In genomic region chr16:56984639-56985038, GRCh38 we compare ENCODE assay signal across 15 cellular contexts. TPM values are rescaled to one million over a fixed set of nuclear protein-coding genes. Genes with fewer than 3 reads are reported as not detected.
DNase-seq lines count a peak whose midpoint lies in the region; ATAC-seq, FAIRE-seq and TF ChIP-seq lines count a peak whose summit lies in the region.
"Had no signal": no experiment of that assay in that cellular context is flagged by ENCODE, and none has a peak within 500 bp of the region (broad histone marks: within the 10 kb centered on the region; RNA-seq: fewer than 3 reads in every experiment).

No MANE protein-coding gene starts in this region.

- ATAC-seq in stimulated activated effector memory CD8-positive, alpha-beta T cell treated with anti-CD3 and anti-CD28 coated beads, Interleukin-12 subunit alpha, Interleukin-12 subunit beta, amount 100 ng/mL, for 72 hours = no peak
- ATAC-seq in GM18858 (IDR thresholded peaks at IDR 0.05; ENCODE audit: unreplicated experiment) = no peak

- peak; percentile 67 for DNase-seq in activated effector memory CD4-positive, alpha-beta T cell treated with anti-CD3 and anti-CD28 coated beads, Interleukin-2, amount 50 U/mL, for 16 hours
- no peak for DNase-seq in activated effector memory CD4-positive, alpha-beta T cell treated with Interleukin-2 at 50 U/mL for 16 hours
- DNase-seq in LoVo (ENCODE audit: low spot score) (peak; percentile 32), colonic mucosa (no peak), urothelium cell line (ENCODE audit: low spot score) (no peak), HT-29 (ENCODE audit: low spot score) (no peak)
- DNase-seq in stimulated activated effector memory CD8-positive, alpha-beta T cell treated with anti-CD3 and anti-CD28 coated beads, Interleukin-12 subunit alpha, Interleukin-12 subunit beta, amount 100 ng/mL, for 72 hours (ENCODE audit: low spot score in 2 of 2) = no peak
- DNase-seq: HCEC 1CT; NCI-H1436; NCI-H524; stimulated activated CD4-positive, alpha-beta T cell treated with anti-CD3 and anti-CD28 coated beads, Interleukin-2, amount 100 ng/mL, for 48 hours; stimulated activated naive CD4-positive, alpha-beta T cell treated with Interleukin-2 at 50 U/mL for 16 hours had no signal

- intact Hi-C loops in colonic mucosa (cut with DNase I) = no loop called here

- no peak for FAIRE-seq in urothelium cell line (lab: Jason Lieb, UNC)

- peaks cover 88% of the 10 kb centered on the region for H3K4me1 Mint-ChIP-seq in stimulated activated effector memory CD8-positive, alpha-beta T cell treated with anti-CD3 and anti-CD28 coated beads, Interleukin-12 subunit alpha, Interleukin-12 subunit beta, amount 100 ng/mL, for 72 hours

- H3K36me3 ChIP-seq in colonic mucosa = no peaks in the 10 kb centered on the region
- H3K36me3 ChIP-seq: esophagus muscularis mucosa had no signal

- peaks cover 34% of the 10 kb centered on the region for H3K4me1 ChIP-seq in colonic mucosa

- peak overlapping the region; percentile 69 for H3K27ac ChIP-seq in colonic mucosa

- H3K9ac ChIP-seq in colonic mucosa (ENCODE audit: low read depth in 2 of 2, low read length in 2 of 2) = peak overlapping the region in 1 of 2 donors; percentile 29

- no peak overlapping the region for H3K4me3 Mint-ChIP-seq in stimulated activated effector memory CD8-positive, alpha-beta T cell treated with anti-CD3 and anti-CD28 coated beads, Interleukin-12 subunit alpha, Interleukin-12 subunit beta, amount 100 ng/mL, for 72 hours

- H3K4me3 ChIP-seq in colonic mucosa = no peak overlapping the region
- H3K4me3 ChIP-seq: esophagus muscularis mucosa had no signal

- H3K9me3 ChIP-seq in colonic mucosa = no peaks in the 10 kb centered on the region
- H3K9me3 ChIP-seq: esophagus muscularis mucosa had no signal

- peak overlapping the region; percentile 91 for H3K27ac Mint-ChIP-seq in stimulated activated effector memory CD8-positive, alpha-beta T cell treated with anti-CD3 and anti-CD28 coated beads, Interleukin-12 subunit alpha, Interleukin-12 subunit beta, amount 100 ng/mL, for 72 hours
- H3K27ac Mint-ChIP-seq: progenitor cell of endocrine pancreas had no signal

- no peak for TF ChIP-seq CTCF in colonic mucosa (IDR thresholded peaks at IDR 0.05)

- H3K36me3 Mint-ChIP-seq in stimulated activated effector memory CD8-positive, alpha-beta T cell treated with anti-CD3 and anti-CD28 coated beads, Interleukin-12 subunit alpha, Interleukin-12 subunit beta, amount 100 ng/mL, for 72 hours = peaks cover 55% of the 10 kb centered on the region

- H3K27me3 ChIP-seq in colonic mucosa = no peaks in the 10 kb centered on the region
- H3K27me3 ChIP-seq: esophagus muscularis mucosa had no signal

- no peaks in the 10 kb centered on the region for H3K9me3 Mint-ChIP-seq in stimulated activated effector memory CD8-positive, alpha-beta T cell treated with anti-CD3 and anti-CD28 coated beads, Interleukin-12 subunit alpha, Interleukin-12 subunit beta, amount 100 ng/mL, for 72 hours

RNA-seq across cellular contexts. Expression of gene NLRC5, which starts 4.7 kb away (rescaled TPM):
- 10 to 100 TPM; 78.1 to 79.7 TPM for total RNA-seq in colonic mucosa
- total RNA-seq in HT-29 (2014; rRNA removed; shearing (Covaris generic)) = 4.2 and 8.2 TPM in 2 replicates
- total RNA-seq: progenitor cell of endocrine pancreas had no signal

RNA-seq across cellular contexts. Expression of gene CETP, which starts 22.9 kb away (rescaled TPM):
- not detected for total RNA-seq in colonic mucosa
- not detected in 2 replicates for total RNA-seq in HT-29 (2014; rRNA removed; shearing (Covaris generic))
- total RNA-seq: progenitor cell of endocrine pancreas had no signal

RNA-seq across cellular contexts. Expression of gene HERPUD1, which starts 52.7 kb away (rescaled TPM):
- 100 to 1,000 TPM; 130 to 194 TPM for total RNA-seq in colonic mucosa
- 45.1 and 46.1 TPM in 2 replicates for total RNA-seq in HT-29 (2014; rRNA removed; shearing (Covaris generic))

Comparison
In these comparisons a context has a peak if more than half of its experiments do, and no peak if none do; other contexts are left out.
1. DNase-seq: peak in activated effector memory CD4-positive, alpha-beta T cell treated with anti-CD3 and anti-CD28 coated beads, Interleukin-2, amount 50 U/mL, for 16 hours (single experiment) and LoVo (single experiment); none in activated effector memory CD4-positive, alpha-beta T cell treated with Interleukin-2 at 50 U/mL for 16 hours (single experiment), colonic mucosa (single experiment), stimulated activated effector memory CD8-positive, alpha-beta T cell treated with anti-CD3 and anti-CD28 coated beads, Interleukin-12 subunit alpha, Interleukin-12 subunit beta, amount 100 ng/mL, for 72 hours (0 of 2), urothelium cell line (single experiment) and HT-29 (single experiment).